8 cellular contexts compared by ENCODE assay signal in the genomic region with DNA sequence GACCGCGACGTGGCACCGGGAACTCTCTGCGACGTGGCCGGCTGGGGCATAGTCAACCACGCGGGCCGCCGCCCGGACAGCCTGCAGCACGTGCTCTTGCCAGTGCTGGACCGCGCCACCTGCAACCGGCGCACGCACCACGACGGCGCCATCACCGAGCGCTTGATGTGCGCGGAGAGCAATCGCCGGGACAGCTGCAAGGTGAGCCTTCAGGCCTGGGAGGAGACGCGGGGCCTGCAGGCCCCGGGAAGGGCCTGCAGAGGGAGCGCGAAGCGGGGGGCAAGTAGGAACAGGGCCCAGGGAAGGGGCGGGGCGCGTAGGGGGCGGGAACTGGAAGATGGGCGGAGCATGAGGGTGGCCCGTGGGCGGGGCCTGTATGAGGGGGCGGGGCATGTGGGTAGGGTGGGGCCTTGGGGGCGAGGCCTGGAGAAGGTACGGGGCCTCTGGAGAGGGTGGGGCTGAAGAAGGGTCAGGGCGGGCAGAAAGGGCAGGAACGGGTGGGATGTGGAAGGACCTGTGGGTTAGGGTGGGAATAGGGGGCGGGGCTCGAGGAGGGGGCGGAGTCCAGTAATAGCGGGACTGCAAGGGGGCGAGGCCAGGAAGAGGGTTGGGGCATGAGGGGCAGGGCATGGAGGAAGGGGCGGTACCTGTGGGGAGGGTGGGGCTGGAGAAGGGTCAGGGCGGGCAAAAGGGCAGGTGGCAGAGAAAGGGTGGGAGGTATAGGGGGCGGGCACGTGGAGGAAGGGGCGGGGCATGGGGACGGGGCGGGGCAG.
DNase-seq lines count a peak whose midpoint lies in the region; TF ChIP-seq lines count a peak whose summit lies in the region.

No MANE protein-coding gene starts in this region.

- DNase-seq in NCI-H526 (lab: John Stamatoyannopoulos, UW) (peak; percentile 48 to 86), epidermal melanocyte (ENCODE audit: insufficient read length, low spot score) (peak; percentile 47), HK-2 (ENCODE audit: unreplicated experiment) (no peak), DMS79 (lab: John Stamatoyannopoulos, UW) (no peak), GOT3 (lab: John Stamatoyannopoulos, UW) (no peak)
- peak; percentile 67 to 68 for DNase-seq in activated CD4-positive, alpha-beta T cell treated with anti-CD3 and anti-CD28 coated beads, Interleukin-2, amount 50 U/mL, for 48 hours
- DNase-seq in stimulated activated CD4-positive, alpha-beta T cell treated with anti-CD3 and anti-CD28 coated beads, Interleukin-1b, Interleukin-23, amount 100 ng/mL, for 1 hour (ENCODE audit: low read depth in 2 of 2) = peak; percentile 32 to 53

- peak; percentile 29; the same call in 1 of the 3 replicates for TF ChIP-seq CTCF in GM12872 (IDR thresholded peaks at IDR 0.05; ENCODE audit: insufficient read depth, low read depth, low read length)

Comparison
In these comparisons a context has a peak if more than half of its experiments do, and no peak if none do; other contexts are left out.
1. DNase-seq: peak in NCI-H526 (2 of 2), activated CD4-positive, alpha-beta T cell treated with anti-CD3 and anti-CD28 coated beads, Interleukin-2, amount 50 U/mL, for 48 hours (2 of 2), epidermal melanocyte (single experiment) and stimulated activated CD4-positive, alpha-beta T cell treated with anti-CD3 and anti-CD28 coated beads, Interleukin-1b, Interleukin-23, amount 100 ng/mL, for 1 hour (2 of 2); none in HK-2 (single experiment), DMS79 (single experiment) and GOT3 (single experiment).